In the genomic region with DNA sequence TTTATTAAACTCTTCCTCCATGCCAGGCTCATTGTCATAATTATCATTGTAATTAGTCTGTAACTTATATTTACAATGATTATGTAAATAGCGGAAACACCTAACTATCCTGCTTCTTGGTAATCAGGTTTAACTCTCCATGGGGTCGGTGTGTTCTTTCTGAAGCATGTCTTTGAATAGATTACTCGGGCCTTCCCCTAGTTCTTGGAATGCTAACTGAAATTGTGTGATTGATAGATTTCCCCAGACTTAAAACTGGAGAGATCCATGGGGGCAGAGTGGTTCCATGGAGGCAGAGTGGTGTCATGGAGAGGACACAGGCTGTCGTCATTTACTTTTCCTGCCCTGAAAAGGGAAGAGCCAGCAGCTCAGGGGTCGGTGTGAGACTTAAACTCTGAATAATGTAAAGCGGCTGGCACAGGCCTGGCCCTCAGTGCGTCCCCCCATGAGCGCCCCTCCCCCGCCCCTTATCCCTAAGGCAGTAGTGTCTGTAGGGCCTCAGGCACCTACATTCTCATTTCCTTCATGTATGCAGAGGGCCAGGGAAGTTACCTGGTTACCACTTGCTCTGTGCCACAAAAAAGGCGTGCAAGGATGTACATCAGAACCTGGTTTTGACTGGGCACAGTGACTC, we compare ENCODE assay signal across 18 cellular contexts.
DNase-seq lines count a peak whose midpoint lies in the region; ATAC-seq, FAIRE-seq and TF ChIP-seq lines count a peak whose summit lies in the region.
"Had no signal": no experiment of that assay in that cellular context is flagged by ENCODE, and none has a peak within 500 bp of the region (broad histone marks: within the 10 kb centered on the region; RNA-seq: fewer than 3 reads in every experiment).

No MANE protein-coding gene starts in this region.

- H3K4me1 ChIP-seq in HUES64 (ENCODE audit: insufficient read depth, low read length), result peaks cover 62% of the 10 kb centered on the region
- peaks cover 0 to 24% (median 22%) of the 10 kb centered on the region in 4 experiments; a peak in 6 of 7 replicates for H3K4me1 ChIP-seq in H1 (replicated peaks in 1 of 4; ENCODE audit: control insufficient read depth in 3 of 4, insufficient read depth in 4 of 4, low read length in 3 of 4)
- H3K4me1 ChIP-seq in neuronal stem cell (ENCODE audit: control insufficient read depth in 2 of 2, insufficient read depth in 1 of 2, low read depth in 1 of 2, low read length in 2 of 2), result peaks cover 40 to 53% of the 10 kb centered on the region in 2 donors
- H3K4me1 ChIP-seq in CD4-positive, alpha-beta memory T cell (ENCODE audit: insufficient read depth, low read length), result no peaks in the 10 kb centered on the region
- H3K4me1 ChIP-seq in Peyer's patch, result no peaks in the 10 kb centered on the region
- no peaks in the 10 kb centered on the region for H3K4me1 ChIP-seq in CD8-positive, alpha-beta T cell (ENCODE audit: insufficient read depth, low read length)

- peak overlapping the region; percentile 32 for H4K91ac ChIP-seq in H1 (replicated peaks; ENCODE audit: insufficient read length, low read length)
- H4K91ac ChIP-seq in neuronal stem cell (ENCODE audit: low read depth, low read length, poor library complexity), result no peak overlapping the region

- H2AFZ ChIP-seq in H1 (ENCODE audit: low read length) (no peak overlapping the region), neuronal stem cell (ENCODE audit: low read length) (no peak overlapping the region)

- POLR2A ChIA-PET in H1 (lab: Charles Lee; ENCODE audit: partially characterized antibody), result interaction anchor here (1.0 to 1.5 kb wide), 2 partner anchors 24 to 37 kb away, joined by 3 read pairs; no protein-coding TSS in a partner anchor
- POLR2A ChIA-PET in CD4-positive, alpha-beta memory T cell (lab: Charles Lee; ENCODE audit: partially characterized antibody), result no interaction called here
- POLR2A ChIA-PET in CD8-positive, alpha-beta T cell (lab: Charles Lee), result no interaction called here

- H3K79me2 ChIP-seq in H1 (ENCODE audit: control insufficient read depth in 1 of 2, insufficient read depth in 2 of 2, low read length in 2 of 2), result no peaks in the 10 kb centered on the region

- H2BK12ac ChIP-seq in H1 (ENCODE audit: low read depth, low read length) (peak overlapping the region; percentile 72; the same call in 1 of the 2 replicates), neuronal stem cell (ENCODE audit: low read length) (peak overlapping the region; percentile 8)

- H3K18ac ChIP-seq in H1 (ENCODE audit: extremely low read depth, low read length) (peak overlapping the region; percentile 44), neuronal stem cell (ENCODE audit: low read length) (peak overlapping the region; percentile 78)

- H3K23ac ChIP-seq in H1 (ENCODE audit: insufficient read length) (no peak overlapping the region), neuronal stem cell (ENCODE audit: low read depth, low read length, poor library complexity) (no peak overlapping the region)

- H3K4me2 ChIP-seq in H1 (ENCODE audit: insufficient read depth in 1 of 2, low read depth in 2 of 2, low read length in 2 of 2), result no peak overlapping the region
- no peak overlapping the region for H3K4me2 ChIP-seq in neuronal stem cell (ENCODE audit: insufficient read depth, low read length, poor library complexity, severe bottlenecking)

- H3K9me3 ChIP-seq in HUES64 (ENCODE audit: insufficient read depth, low read depth, low read length) (no peaks in the 10 kb centered on the region), H1 (ENCODE audit: insufficient read depth in 2 of 2, low read depth in 1 of 2, low read length in 1 of 2) (no peaks in the 10 kb centered on the region), neuronal stem cell (replicated peaks in 1 of 2; ENCODE audit: control insufficient read depth in 2 of 2, insufficient read depth in 1 of 2, low read depth in 1 of 2, low read length in 2 of 2) (no peaks in the 10 kb centered on the region), Peyer's patch (no peaks in the 10 kb centered on the region)
- H3K9me3 ChIP-seq in CD4-positive, alpha-beta memory T cell (ENCODE audit: control insufficient read depth in 1 of 2, low read length in 2 of 2), result no peaks in the 10 kb centered on the region
- H3K9me3 ChIP-seq in CD8-positive, alpha-beta T cell (ENCODE audit: low read length), result no peaks in the 10 kb centered on the region

- H3K79me1 ChIP-seq in H1 (ENCODE audit: low read depth, low read length) (0 out of 2 replicates have a peak, but pooled peaks cover 2% of the 10 kb centered on the region), neuronal stem cell (ENCODE audit: low read depth, low read length) (peaks cover 3% of the 10 kb centered on the region)

- H3K9ac ChIP-seq in HUES64 (ENCODE audit: low read depth, low read length), result no peak overlapping the region
- H3K9ac ChIP-seq in H1 (replicated peaks in 1 of 4; ENCODE audit: extremely low read depth in 1 of 4, low read depth in 3 of 4, low read length in 3 of 4), result no peak overlapping the region
- no peak overlapping the region for H3K9ac ChIP-seq in neuronal stem cell (ENCODE audit: low read depth, low read length, poor library complexity)

- peaks cover 2 to 30% of the 10 kb centered on the region in 2 donors for H3K36me3 Mint-ChIP-seq in CD4-positive, alpha-beta memory T cell
- peaks cover 10% of the 10 kb centered on the region for H3K36me3 Mint-ChIP-seq in CD8-positive, alpha-beta T cell
- H3K36me3 Mint-ChIP-seq: CD14-positive monocyte had no signal

- peak overlapping the region; percentile 44 for H2BK120ac ChIP-seq in H1 (replicated peaks; ENCODE audit: low read depth, low read length)
- no peak overlapping the region for H2BK120ac ChIP-seq in neuronal stem cell (ENCODE audit: low read depth, low read length)

- H3K4me3 Mint-ChIP-seq in CD4-positive, alpha-beta memory T cell, result no peak overlapping the region
- H3K4me3 Mint-ChIP-seq in CD8-positive, alpha-beta T cell, result no peak overlapping the region
- H3K4me3 Mint-ChIP-seq: CD14-positive monocyte, IgD-negative memory B cell had no signal

- H4K20me1 ChIP-seq in H1 (replicated peaks in 1 of 2; ENCODE audit: control insufficient read depth in 1 of 2, insufficient read depth in 2 of 2, low read length in 2 of 2), result no peaks in the 10 kb centered on the region

- peak overlapping the region; percentile 92; the same call in 1 of the 2 replicates for H2BK20ac ChIP-seq in H1 (ENCODE audit: low read length)

- no peak overlapping the region for H3K56ac ChIP-seq in H1 (replicated peaks; ENCODE audit: insufficient read length, low read depth, low read length)

- no peak overlapping the region for H2BK15ac ChIP-seq in H1 (ENCODE audit: low read length)
- no peak overlapping the region for H2BK15ac ChIP-seq in neuronal stem cell (ENCODE audit: low read length)

- peak overlapping the region; percentile 57 for H3K4me3 ChIP-seq in GM12865 (ENCODE audit: low read depth, low read length)
- H3K4me3 ChIP-seq in HUES64 (ENCODE audit: low read length), result no peak overlapping the region
- H3K4me3 ChIP-seq in H1 (ENCODE audit: extremely low read depth in 1 of 4, insufficient read depth in 2 of 4, low read depth in 3 of 4, low read length in 4 of 4), result no peak overlapping the region
- peak overlapping the region in 1 of 2 donors; percentile 19 for H3K4me3 ChIP-seq in neuronal stem cell (ENCODE audit: low read length in 2 of 2)
- no peak overlapping the region for H3K4me3 ChIP-seq in CD4-positive, alpha-beta memory T cell (ENCODE audit: low read length in 2 of 2)
- H3K4me3 ChIP-seq in Peyer's patch, result no peak overlapping the region
- no peak overlapping the region for H3K4me3 ChIP-seq in CD8-positive, alpha-beta T cell (ENCODE audit: low read depth, low read length)

- FAIRE-seq in H1 (lab: Jason Lieb, UNC), result no peak
- FAIRE-seq: GM12891 had no signal

- WGBS in HUES64, result 58% methylated on average over 10 of the region's 10 CpGs
- 62% methylated on average over 10 of the region's 10 CpGs; no CpG with 5 or more reads in 1 of the 2 experiments for WGBS in H1 (ENCODE audit: extremely low coverage in 1 of 2, insufficient coverage in 1 of 2, insufficient read length in 1 of 2, insufficient replicate concordance in 2 of 2, low coverage in 1 of 2, low lambda C conversion rate in 2 of 2, missing lambda C conversion rate in 1 of 2), 2 experiments
- no CpG with 5 or more reads among the region's 10 CpGs for WGBS in neuronal stem cell (ENCODE audit: extremely low coverage in 2 of 2, insufficient read length in 2 of 2, insufficient replicate concordance in 1 of 2), 2 donors

- TF ChIP-seq RAD21 in H1 (IDR thresholded peaks at IDR 0.05 in 1 of 2, conservative IDR thresholded peaks at IDR 0.05 in 1 of 2; ENCODE audit: low read depth in 2 of 2, low read length in 2 of 2), result no peak

- no peak for ATAC-seq in GM19023 (IDR thresholded peaks at IDR 0.05; ENCODE audit: unreplicated experiment)
- no peak for ATAC-seq in CD8-positive, alpha-beta T cell
- ATAC-seq: HCT116 had no signal

- peak overlapping the region; percentile 36 for H3K4ac ChIP-seq in H1 (replicated peaks; ENCODE audit: insufficient read length, low read depth, low read length)
- no peak overlapping the region for H3K4ac ChIP-seq in neuronal stem cell (ENCODE audit: low read length)

- 0 out of 2 replicates have a peak overlapping the region, but pooled peaks have one; percentile 83 for H2AK5ac ChIP-seq in H1 (ENCODE audit: low read depth, low read length)
- H2AK5ac ChIP-seq in neuronal stem cell (ENCODE audit: low read depth, low read length), result no peak overlapping the region

- H3K9me3 Mint-ChIP-seq in CD4-positive, alpha-beta memory T cell, result peaks cover 0 to 2% (median 0%) of the 10 kb centered on the region in 8 donors
- H3K9me3 Mint-ChIP-seq in CD8-positive, alpha-beta T cell, result no peaks in the 10 kb centered on the region
- H3K9me3 Mint-ChIP-seq: CD14-positive monocyte, IgD-negative memory B cell had no signal

- CTCF ChIA-PET in H1 (lab: Charles Lee; ENCODE audit: partially characterized antibody), result interaction anchor here (1.2 to 1.3 kb wide), 3 partner anchors 10 to 70 kb away, joined by 3 to 5 read pairs (median 3); no protein-coding TSS in a partner anchor
- CTCF ChIA-PET in CD4-positive, alpha-beta memory T cell (lab: Charles Lee; ENCODE audit: partially characterized antibody), result no interaction called here
- CTCF ChIA-PET in CD8-positive, alpha-beta T cell (lab: Charles Lee), result no interaction called here

- TF ChIP-seq POLR2A in H1 (IDR thresholded peaks at IDR 0.05; ENCODE audit: control extremely low read depth in 1 of 2, low read depth in 2 of 2, low read length in 2 of 2), result no peak
- no peak for TF ChIP-seq POLR2A in Peyer's patch (IDR thresholded peaks at IDR 0.05)

- peak overlapping the region; percentile 59 for H4K5ac ChIP-seq in H1 (ENCODE audit: insufficient read length, low read depth, low read length)

- H2BK5ac ChIP-seq in H1 (ENCODE audit: low read depth, low read length) (peak overlapping the region; percentile 72; the same call in 1 of the 2 replicates), neuronal stem cell (ENCODE audit: low read length) (no peak overlapping the region)

- TF ChIP-seq CTCF in GM12865 (IDR thresholded peaks at IDR 0.05; ENCODE audit: insufficient read depth, low read depth, low read length, missing control alignments) (no peak), H1 (IDR thresholded peaks at IDR 0.05; ENCODE audit: control extremely low read depth in 1 of 3, insufficient read depth in 1 of 3, low read depth in 1 of 3, low read length in 3 of 3) (no peak), Peyer's patch (IDR thresholded peaks at IDR 0.05) (no peak)
- no peak for TF ChIP-seq CTCF in CD8-positive, alpha-beta T cell (IDR thresholded peaks at IDR 0.05)

- peaks cover 0 to 3% (median 0%) of the 10 kb centered on the region in 4 donors for H3K4me1 Mint-ChIP-seq in CD4-positive, alpha-beta memory T cell
- H3K4me1 Mint-ChIP-seq in CD8-positive, alpha-beta T cell (ENCODE audit: low read depth), result no peaks in the 10 kb centered on the region

- no peaks in the 10 kb centered on the region for H3K36me3 ChIP-seq in HUES64 (ENCODE audit: insufficient read depth, low read length)
- H3K36me3 ChIP-seq in H1 (ENCODE audit: control insufficient read depth in 2 of 4, insufficient read depth in 4 of 4, low read length in 3 of 4), result no peaks in the 10 kb centered on the region
- no peaks in the 10 kb centered on the region for H3K36me3 ChIP-seq in neuronal stem cell (replicated peaks in 1 of 2; ENCODE audit: control insufficient read depth in 2 of 2, insufficient read depth in 2 of 2, low read length in 2 of 2)
- no peaks in the 10 kb centered on the region for H3K36me3 ChIP-seq in CD4-positive, alpha-beta memory T cell (ENCODE audit: insufficient read depth, low read length)
- H3K36me3 ChIP-seq in Peyer's patch, result no peaks in the 10 kb centered on the region
- H3K36me3 ChIP-seq in CD8-positive, alpha-beta T cell (ENCODE audit: insufficient read depth, low read length), result no peaks in the 10 kb centered on the region

- no peak overlapping the region for H3K27ac Mint-ChIP-seq in CD4-positive, alpha-beta memory T cell
- no peak overlapping the region for H3K27ac Mint-ChIP-seq in CD8-positive, alpha-beta T cell
- H3K27ac Mint-ChIP-seq: CD14-positive monocyte, IgD-negative memory B cell had no signal

- no peak for TF ChIP-seq EP300 in H1 (IDR thresholded peaks at IDR 0.05; ENCODE audit: borderline replicate concordance in 1 of 2, low read depth in 2 of 2, low read length in 2 of 2)

- H3K27me3 ChIP-seq in HUES64 (ENCODE audit: insufficient read depth, low read length), result no peaks in the 10 kb centered on the region
- H3K27me3 ChIP-seq in H1 (replicated peaks in 1 of 4; ENCODE audit: control insufficient read depth in 3 of 4, extremely low read depth in 1 of 4, insufficient read depth in 3 of 4, low read length in 3 of 4), result no peaks in the 10 kb centered on the region
- no peaks in the 10 kb centered on the region for H3K27me3 ChIP-seq in neuronal stem cell (ENCODE audit: control insufficient read depth in 3 of 3, insufficient read depth in 3 of 3, low read depth in 1 of 3, low read length in 3 of 3)
- no peaks in the 10 kb centered on the region for H3K27me3 ChIP-seq in CD4-positive, alpha-beta memory T cell (ENCODE audit: insufficient read depth, low read length)
- no peaks in the 10 kb centered on the region for H3K27me3 ChIP-seq in Peyer's patch
- no peaks in the 10 kb centered on the region for H3K27me3 ChIP-seq in CD8-positive, alpha-beta T cell (ENCODE audit: insufficient read depth, low read length)

- H4K8ac ChIP-seq in H1 (ENCODE audit: extremely low read depth, insufficient read depth, low read length), result no peak overlapping the region
- H4K8ac ChIP-seq in neuronal stem cell (ENCODE audit: low read depth, low read length), result no peak overlapping the region

- intact Hi-C loops in CD4-positive, alpha-beta memory T cell (cut with micrococcal nuclease), result no loop called here
- intact Hi-C loops in CD8-positive, alpha-beta T cell (cut with DNase I, micrococcal nuclease), result loop anchor here in 1 of 2 experiments (10.0 kb wide), 1 partner anchor 1338 kb away; no protein-coding TSS in a partner anchor

- H3K23me2 ChIP-seq in H1 (ENCODE audit: low read depth, low read length), result no peaks in the 10 kb centered on the region

- no peaks in the 10 kb centered on the region for H3K27me3 Mint-ChIP-seq in CD4-positive, alpha-beta memory T cell
- no peaks in the 10 kb centered on the region for H3K27me3 Mint-ChIP-seq in CD8-positive, alpha-beta T cell (ENCODE audit: low read depth)
- H3K27me3 Mint-ChIP-seq: IgD-negative memory B cell had no signal

- H3K14ac ChIP-seq in H1 (ENCODE audit: insufficient read length) (no peak overlapping the region), neuronal stem cell (ENCODE audit: low read length) (no peak overlapping the region)

- H3K27ac ChIP-seq in HUES64 (ENCODE audit: low read depth, low read length) (peak overlapping the region; percentile 37), H1 (ENCODE audit: low read depth, low read length) (no peak overlapping the region), neuronal stem cell (replicated peaks; ENCODE audit: low read length) (peak overlapping the region; percentile 81), Peyer's patch (no peak overlapping the region)
- no peak overlapping the region for H3K27ac ChIP-seq in CD4-positive, alpha-beta memory T cell (ENCODE audit: low read depth, low read length)
- no peak overlapping the region for H3K27ac ChIP-seq in CD8-positive, alpha-beta T cell (ENCODE audit: low read depth, low read length)
- H3K27ac ChIP-seq: 22Rv1, HL-60 had no signal

- DNase-seq in GM12865 (ENCODE audit: low read depth), result no peak
- DNase-seq in H1 (ENCODE audit: low read depth in 1 of 2, low spot score in 2 of 2), result peak in 1 of 2 experiments; percentile 42
- no peak for DNase-seq in neuronal stem cell (ENCODE audit: low spot score)
- no peak for DNase-seq in CD4-positive, alpha-beta memory T cell
- no peak for DNase-seq in Peyer's patch
- no peak for DNase-seq in CD8-positive, alpha-beta T cell
- DNase-seq: Calu3, DMS79, GOT3, KG1 had no signal

Comparison
In these comparisons a context has a peak if more than half of its experiments do, and no peak if none do; other contexts are left out.
1. H3K27ac ChIP-seq: peak in HUES64 (single experiment) and neuronal stem cell (single experiment); none in H1 (single experiment), CD4-positive, alpha-beta memory T cell (single experiment), Peyer's patch (0 of 4) and CD8-positive, alpha-beta T cell (single experiment).